ENCODE assay signal across 26 cellular contexts in genomic region chr1:36652011-36652410, GRCh38.
"Had no signal": no experiment of that assay in that cellular context is flagged by ENCODE, and none has a peak within 500 bp of the region (broad histone marks: within the 10 kb centered on the region; RNA-seq: fewer than 3 reads in every experiment).

No MANE protein-coding gene starts in this region.

- ATAC-seq: activated CD8-positive, alpha-beta T cell treated with anti-CD3 and anti-CD28 coated beads for 36 hours; activated T-cell treated with anti-CD3 and anti-CD28 coated beads, Interleukin-2, amount 50 U/mL, for 72 hours; activated T-helper 17 cell treated with anti-CD3 and anti-CD28 coated beads, Interleukin-2, amount 50 U/mL, for 72 hours; Panc1 had no signal

- H3K27ac Mint-ChIP-seq: activated CD4-positive, alpha-beta T cell treated with anti-CD3 and anti-CD28 coated beads, Interleukin-2, amount 10 ng/mL, durations not matched to agents 24 days and 14 days; activated CD8-positive, alpha-beta T cell treated with anti-CD3 and anti-CD28 coated beads for 36 hours; activated naive CD8-positive, alpha-beta T cell treated with anti-CD3 and anti-CD28 coated beads, Interleukin-2, amount 10 ng/mL, durations not matched to agents 7 days and 5 days; activated T-cell treated with anti-CD3 and anti-CD28 coated beads, Interleukin-2, amount 50 U/mL, for 72 hours; activated T-helper 17 cell treated with anti-CD3 and anti-CD28 coated beads, Interleukin-2, amount 50 U/mL, for 72 hours; T-helper 1 cell treated with Interleukin-12 subunit alpha and Interleukin-12 subunit beta and Interleukin-4 antibody, amounts not matched to agents 30 μg/mL and 1 μg/mL, for 36 hours; T-helper 2 cell treated with Interferon-gamma antibody and Interleukin-4, amounts not matched to agents 5 μg/mL and 100 μg/mL, for 36 hours had no signal

- H3K36me3 Mint-ChIP-seq: activated naive CD8-positive, alpha-beta T cell treated with anti-CD3 and anti-CD28 coated beads, Interleukin-2, amount 10 ng/mL, durations not matched to agents 7 days and 5 days had no signal

- H3K27ac ChIP-seq: ascending aorta, cardiac muscle cell, SJSA1 had no signal

- H3K4me3 ChIP-seq: ascending aorta, cardiac muscle cell, SJSA1 had no signal

- H3K27me3 ChIP-seq: ascending aorta, cardiac muscle cell had no signal

- H3K9ac ChIP-seq: SK-N-SH had no signal

- H3K4me2 ChIP-seq: SK-N-SH had no signal

- H3K9me3 ChIP-seq: ascending aorta, SJSA1, SK-N-SH had no signal

- H3K36me3 ChIP-seq: ascending aorta, cardiac muscle cell, SJSA1 had no signal

- DNase-seq: activated CD4-positive, alpha-beta T cell treated with anti-CD3 and anti-CD28 coated beads, Interleukin-2, amount 10 ng/mL, durations not matched to agents 24 days and 14 days; activated CD4-positive, alpha-beta T cell treated with anti-CD3 and anti-CD28 coated beads, Interleukin-2, amount 50 U/mL, for 4 hours; activated CD8-positive, alpha-beta T cell treated with anti-CD3 and anti-CD28 coated beads for 36 hours; activated gamma-delta T cell treated with Interleukin-2 at 50 U/mL for 16 hours; activated naive CD4-positive, alpha-beta T cell treated with anti-CD3 and anti-CD28 coated beads, Interleukin-2, amount 50 U/mL, for 16 hours; activated naive CD8-positive, alpha-beta T cell treated with anti-CD3 and anti-CD28 coated beads, Interleukin-2, amount 10 ng/mL, durations not matched to agents 7 days and 5 days; activated T-cell treated with anti-CD3 and anti-CD28 coated beads, Interleukin-2, amount 50 U/mL, for 1 hour; activated T-cell treated with anti-CD3 and anti-CD28 coated beads, Interleukin-2, amount 50 U/mL, for 72 hours; amygdala; KG1; NCI-H1092 treated with DMSO at 0.1 percent for 48 hours; NCI-H146; NCI-H187; NCI-H2029 treated with DMSO at 0.1 percent for 48 hours; NCI-H2107; NCI-H2171; NCI-H524; SHP77; SK-N-SH had no signal

- H3K4me3 Mint-ChIP-seq: activated CD4-positive, alpha-beta T cell treated with anti-CD3 and anti-CD28 coated beads, Interleukin-2, amount 10 ng/mL, durations not matched to agents 24 days and 14 days; activated CD8-positive, alpha-beta T cell treated with anti-CD3 and anti-CD28 coated beads for 36 hours; activated naive CD8-positive, alpha-beta T cell treated with anti-CD3 and anti-CD28 coated beads, Interleukin-2, amount 10 ng/mL, durations not matched to agents 7 days and 5 days; activated T-cell treated with anti-CD3 and anti-CD28 coated beads, Interleukin-2, amount 50 U/mL, for 72 hours; activated T-helper 17 cell treated with anti-CD3 and anti-CD28 coated beads, Interleukin-2, amount 50 U/mL, for 72 hours; T-helper 1 cell treated with Interleukin-12 subunit alpha and Interleukin-12 subunit beta and Interleukin-4 antibody, amounts not matched to agents 30 μg/mL and 1 μg/mL, for 36 hours; T-helper 2 cell treated with Interferon-gamma antibody and Interleukin-4, amounts not matched to agents 5 μg/mL and 100 μg/mL, for 36 hours had no signal

- H3K9me3 Mint-ChIP-seq: activated CD4-positive, alpha-beta T cell treated with anti-CD3 and anti-CD28 coated beads, Interleukin-2, amount 10 ng/mL, durations not matched to agents 24 days and 14 days; activated CD8-positive, alpha-beta T cell treated with anti-CD3 and anti-CD28 coated beads for 36 hours; activated naive CD8-positive, alpha-beta T cell treated with anti-CD3 and anti-CD28 coated beads, Interleukin-2, amount 10 ng/mL, durations not matched to agents 7 days and 5 days; activated T-cell treated with anti-CD3 and anti-CD28 coated beads, Interleukin-2, amount 50 U/mL, for 72 hours; activated T-helper 17 cell treated with anti-CD3 and anti-CD28 coated beads, Interleukin-2, amount 50 U/mL, for 72 hours; T-helper 1 cell treated with Interleukin-12 subunit alpha and Interleukin-12 subunit beta and Interleukin-4 antibody, amounts not matched to agents 30 μg/mL and 1 μg/mL, for 36 hours; T-helper 2 cell treated with Interferon-gamma antibody and Interleukin-4, amounts not matched to agents 5 μg/mL and 100 μg/mL, for 36 hours had no signal

- H3K4me1 ChIP-seq: ascending aorta, SJSA1 had no signal
